Comparison of ENCODE assay signal across 10 cellular contexts in the genomic region with DNA sequence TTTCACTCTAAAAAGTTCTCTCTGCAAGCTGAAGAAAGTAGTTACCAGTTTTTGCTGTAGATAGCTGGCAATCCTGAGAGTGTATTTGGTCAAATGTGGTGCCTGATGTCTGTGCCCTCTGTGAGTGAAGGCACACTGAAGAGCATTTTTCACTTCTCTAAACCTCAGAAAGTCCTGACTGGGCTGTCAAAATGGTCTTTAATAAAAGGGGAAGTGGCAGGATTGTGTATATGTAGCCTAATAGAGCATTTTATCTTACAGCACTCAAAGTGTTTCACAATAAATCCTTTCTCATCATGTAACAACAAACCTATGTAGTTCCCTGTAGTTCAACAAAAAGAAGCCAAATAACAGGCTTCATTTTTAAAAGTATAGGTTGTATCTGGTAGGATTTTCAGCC.
A peak's percentile ranks its signal among the peaks of the same experiment; 100 is the strongest.
DNase-seq lines count a peak whose midpoint lies in the region; ATAC-seq and TF ChIP-seq lines count a peak whose summit lies in the region.
"Had no signal": no experiment of that assay in that cellular context is flagged by ENCODE, and none has a peak within 500 bp of the region (broad histone marks: within the 10 kb centered on the region; RNA-seq: fewer than 3 reads in every experiment).

No MANE protein-coding gene starts in this region.

- ATAC-seq in GM18511 (IDR thresholded peaks at IDR 0.05; ENCODE audit: unreplicated experiment) (peak; percentile 97), GM21723 (IDR thresholded peaks at IDR 0.05; ENCODE audit: unreplicated experiment) (peak; percentile 95), HG03565 (IDR thresholded peaks at IDR 0.05; ENCODE audit: unreplicated experiment) (peak; percentile 95), omental fat pad (ENCODE audit: low FRiP score) (no peak), aorta (ENCODE audit: low FRiP score) (no peak)

- CTCF ChIA-PET in activated CD4-positive, alpha-beta T cell treated with anti-CD3 and anti-CD28 coated beads, Interleukin-2, amount 10 ng/mL, durations not matched to agents 7 days and 5 days (lab: Charles Lee) = no interaction called here

- H3K27ac ChIP-seq in aorta (ENCODE audit: low read depth in 1 of 2, low read length in 2 of 2) = no peak overlapping the region

- no peaks in the 10 kb centered on the region for H3K27me3 ChIP-seq in aorta (ENCODE audit: control insufficient read depth in 1 of 2, insufficient read depth in 2 of 2, low read length in 1 of 2)

- POLR2A ChIA-PET in activated CD4-positive, alpha-beta T cell treated with anti-CD3 and anti-CD28 coated beads, Interleukin-2, amount 10 ng/mL, durations not matched to agents 7 days and 5 days (lab: Charles Lee) = no interaction called here

- no peaks in the 10 kb centered on the region for H3K9me3 ChIP-seq in aorta (ENCODE audit: control insufficient read depth, low read length)

- H3K36me3 ChIP-seq in aorta (ENCODE audit: control insufficient read depth in 1 of 2, insufficient read depth in 2 of 2, low read length in 1 of 2) = no peaks in the 10 kb centered on the region

- DNase-seq in globus pallidus (ENCODE audit: low spot score) = peak; percentile 38
- no peak for DNase-seq in HuH-7.5 (ENCODE audit: low spot score)
- DNase-seq in omental fat pad (ENCODE audit: low spot score) = no peak
- no peak for DNase-seq in aorta
- DNase-seq in activated CD4-positive, alpha-beta T cell treated with anti-CD3 and anti-CD28 coated beads, Interleukin-2, amount 10 ng/mL, durations not matched to agents 7 days and 5 days = no peak
- DNase-seq: NCI-H510A treated with DMSO at 0.1 percent for 48 hours had no signal

- H3K4me3 ChIP-seq in aorta (ENCODE audit: low read length in 2 of 2) = no peak overlapping the region

- H3K27ac Mint-ChIP-seq in activated CD4-positive, alpha-beta T cell treated with anti-CD3 and anti-CD28 coated beads, Interleukin-2, amount 10 ng/mL, durations not matched to agents 7 days and 5 days = no peak overlapping the region
- H3K27ac Mint-ChIP-seq: activated naive CD4-positive, alpha-beta T cell treated with anti-CD3 and anti-CD28 coated beads, Interleukin-2, amount 50 U/mL, for 24 hours had no signal

- no peak for TF ChIP-seq CTCF in omental fat pad (IDR thresholded peaks at IDR 0.05)

- no peaks in the 10 kb centered on the region for H3K36me3 Mint-ChIP-seq in activated CD4-positive, alpha-beta T cell treated with anti-CD3 and anti-CD28 coated beads, Interleukin-2, amount 10 ng/mL, durations not matched to agents 7 days and 5 days (ENCODE audit: low read depth)
- H3K36me3 Mint-ChIP-seq: activated naive CD4-positive, alpha-beta T cell treated with anti-CD3 and anti-CD28 coated beads, Interleukin-2, amount 50 U/mL, for 24 hours had no signal

- H3K4me1 Mint-ChIP-seq in activated CD4-positive, alpha-beta T cell treated with anti-CD3 and anti-CD28 coated beads, Interleukin-2, amount 10 ng/mL, durations not matched to agents 7 days and 5 days = no peaks in the 10 kb centered on the region
- H3K4me1 Mint-ChIP-seq: activated naive CD4-positive, alpha-beta T cell treated with anti-CD3 and anti-CD28 coated beads, Interleukin-2, amount 50 U/mL, for 24 hours had no signal

- intact Hi-C loops in aorta (cut with DNase I) = no loop called here

- H3K4me1 ChIP-seq in aorta (ENCODE audit: control insufficient read depth in 1 of 2, insufficient read depth in 2 of 2, low read length in 2 of 2) = no peaks in the 10 kb centered on the region

- H3K9me3 Mint-ChIP-seq in activated CD4-positive, alpha-beta T cell treated with anti-CD3 and anti-CD28 coated beads, Interleukin-2, amount 10 ng/mL, durations not matched to agents 7 days and 5 days = no peaks in the 10 kb centered on the region
- H3K9me3 Mint-ChIP-seq: activated naive CD4-positive, alpha-beta T cell treated with anti-CD3 and anti-CD28 coated beads, Interleukin-2, amount 50 U/mL, for 24 hours had no signal

- H3K27me3 Mint-ChIP-seq in activated CD4-positive, alpha-beta T cell treated with anti-CD3 and anti-CD28 coated beads, Interleukin-2, amount 10 ng/mL, durations not matched to agents 7 days and 5 days = no peaks in the 10 kb centered on the region
- H3K27me3 Mint-ChIP-seq: activated naive CD4-positive, alpha-beta T cell treated with anti-CD3 and anti-CD28 coated beads, Interleukin-2, amount 50 U/mL, for 24 hours had no signal

- no peak overlapping the region for H3K4me3 Mint-ChIP-seq in activated CD4-positive, alpha-beta T cell treated with anti-CD3 and anti-CD28 coated beads, Interleukin-2, amount 10 ng/mL, durations not matched to agents 7 days and 5 days
- H3K4me3 Mint-ChIP-seq: activated naive CD4-positive, alpha-beta T cell treated with anti-CD3 and anti-CD28 coated beads, Interleukin-2, amount 50 U/mL, for 24 hours had no signal

Comparison
In these comparisons a context has a peak if more than half of its experiments do, and no peak if none do; other contexts are left out.
1. ATAC-seq: peak in GM18511 (single experiment), GM21723 (single experiment) and HG03565 (single experiment); none in omental fat pad (single experiment) and aorta (single experiment).